Comparison of ENCODE assay signal across 20 cellular contexts in the genomic region with DNA sequence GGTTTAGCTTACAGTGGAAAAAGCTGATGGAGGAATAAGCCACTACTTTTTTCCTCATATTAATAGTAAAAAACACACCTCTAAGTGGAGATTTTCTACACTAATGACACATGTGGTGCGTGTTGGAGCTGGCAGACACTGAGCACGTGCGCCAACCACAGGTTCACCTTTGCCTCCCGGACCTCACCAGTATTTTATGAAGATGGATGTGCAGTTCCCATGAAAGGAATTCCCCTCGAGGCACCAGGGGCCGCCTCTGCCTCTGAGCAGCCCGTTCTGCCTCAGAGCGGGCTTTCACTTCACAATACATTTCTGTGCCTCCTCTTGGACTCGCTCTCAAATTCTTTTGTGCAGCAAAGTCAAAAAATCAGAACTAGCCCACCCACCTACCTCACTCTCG.
DNase-seq lines count a peak whose midpoint lies in the region; ATAC-seq and TF ChIP-seq lines count a peak whose summit lies in the region.
"Had no signal": no experiment of that assay in that cellular context is flagged by ENCODE, and none has a peak within 500 bp of the region (broad histone marks: within the 10 kb centered on the region; RNA-seq: fewer than 3 reads in every experiment).

No MANE protein-coding gene starts in this region.

- H3K4me2 ChIP-seq in GM23338: no peak overlapping the region
- no peak overlapping the region for H3K4me2 ChIP-seq in neural progenitor cell

- H3K4me3 ChIP-seq in GM23338: no peak overlapping the region
- H3K4me3 ChIP-seq in neural progenitor cell: no peak overlapping the region

- DNase-seq in GM23338 (ENCODE audit: low spot score) (no peak), RWPE1 (ENCODE audit: low spot score) (peak; percentile 3), foreskin keratinocyte (peak; percentile 71 to 90), neural progenitor cell (ENCODE audit: low spot score) (no peak), GM20000 (ENCODE audit: low spot score) (no peak), NCI-H226 (no peak), GOT3 (lab: John Stamatoyannopoulos, UW) (no peak)
- DNase-seq: ACHN, KBM-7, NCI-H1105 treated with DMSO at 0.1 percent for 48 hours, NCI-H1694, NCI-H2081 treated with DMSO at 0.1 percent for 48 hours, NCI-H2227 treated with DMSO at 0.1 percent for 48 hours, NCI-H524, NCI-H82, RPMI8226, T-helper 1 cell had no signal

- H3K4me1 Mint-ChIP-seq in GM23338: peaks cover 2% of the 10 kb centered on the region; the same call in 1 of the 3 replicates
- H3K4me1 Mint-ChIP-seq in neural progenitor cell: peaks cover 10% of the 10 kb centered on the region

- H3K9me3 Mint-ChIP-seq in GM23338: no peaks in the 10 kb centered on the region
- H3K9me3 Mint-ChIP-seq in neural progenitor cell: no peaks in the 10 kb centered on the region

- H3K27ac ChIP-seq in GM23338 (ENCODE audit: low read depth): no peak overlapping the region
- H3K27ac ChIP-seq in RWPE1: peak overlapping the region; percentile 69
- peak overlapping the region; percentile 97 for H3K27ac ChIP-seq in foreskin keratinocyte
- no peak overlapping the region for H3K27ac ChIP-seq in neural progenitor cell
- H3K27ac ChIP-seq: C4-2B had no signal

- peak overlapping the region; percentile 70; the same call in 1 of the 2 replicates for H2AFZ ChIP-seq in GM23338
- H2AFZ ChIP-seq in neural progenitor cell (replicated peaks): peak overlapping the region; percentile 22

- no peak for ATAC-seq in GM23338
- peak; percentile 72 for ATAC-seq in foreskin keratinocyte
- ATAC-seq in GM18511 (IDR thresholded peaks at IDR 0.05; ENCODE audit: unreplicated experiment): no peak
- ATAC-seq: HepG2 had no signal

- H3K36me3 Mint-ChIP-seq in GM23338 (ENCODE audit: low read depth): no peaks in the 10 kb centered on the region
- H3K36me3 Mint-ChIP-seq in neural progenitor cell: no peaks in the 10 kb centered on the region

- CTCF ChIA-PET in RWPE1 (lab: Yijun Ruan, JAX): interaction anchor here (0.5 kb wide), 1 partner anchor 266 kb away, joined by 4 read pairs; no protein-coding TSS in a partner anchor

- H3K9me3 ChIP-seq in neural progenitor cell (ENCODE audit: low read depth): no peaks in the 10 kb centered on the region

- H4K20me1 ChIP-seq in GM23338 (replicated peaks; ENCODE audit: insufficient read depth) (no peaks in the 10 kb centered on the region), neural progenitor cell (ENCODE audit: low read depth) (no peaks in the 10 kb centered on the region)

- H3K27me3 ChIP-seq in GM23338 (ENCODE audit: insufficient read depth) (no peaks in the 10 kb centered on the region), foreskin keratinocyte (no peaks in the 10 kb centered on the region), neural progenitor cell (no peaks in the 10 kb centered on the region)

- H3K27ac Mint-ChIP-seq in GM23338 (0 out of 2 replicates have a peak overlapping the region, but pooled peaks have one; percentile 8), neural progenitor cell (no peak overlapping the region)

- no peak overlapping the region for H3K9ac ChIP-seq in neural progenitor cell

- H3K4me1 ChIP-seq in GM23338 (ENCODE audit: insufficient read depth) (no peaks in the 10 kb centered on the region), foreskin keratinocyte (peaks cover 31% of the 10 kb centered on the region), neural progenitor cell (no peaks in the 10 kb centered on the region)

- no peaks in the 10 kb centered on the region for H3F3A ChIP-seq in GM23338 (replicated peaks; ENCODE audit: low read depth)
- H3F3A ChIP-seq in neural progenitor cell (ENCODE audit: low read depth): no peaks in the 10 kb centered on the region

- no peak for TF ChIP-seq CTCF in GM23338 (conservative IDR thresholded peaks at IDR 0.05; ENCODE audit: low read depth in 2 of 2)
- no peak for TF ChIP-seq CTCF in RWPE1 (conservative IDR thresholded peaks at IDR 0.05; ENCODE audit: low read depth)
- TF ChIP-seq CTCF in foreskin keratinocyte (conservative IDR thresholded peaks at IDR 0.05): no peak
- TF ChIP-seq CTCF in neural progenitor cell (IDR thresholded peaks at IDR 0.05): no peak
- TF ChIP-seq CTCF in GM20000 (IDR thresholded peaks at IDR 0.05; ENCODE audit: extremely low read depth, missing control alignments): no peak

- POLR2A ChIA-PET in RWPE1 (lab: Yijun Ruan, JAX; ENCODE audit: low non-redundant PET): no interaction called here

- H3K79me2 ChIP-seq in GM23338 (replicated peaks; ENCODE audit: insufficient read depth): no peaks in the 10 kb centered on the region
- H3K79me2 ChIP-seq in neural progenitor cell (ENCODE audit: low read depth): no peaks in the 10 kb centered on the region

- no peak overlapping the region for H3K4me3 Mint-ChIP-seq in GM23338
- no peak overlapping the region for H3K4me3 Mint-ChIP-seq in neural progenitor cell

- H3K27me3 Mint-ChIP-seq in GM23338 (ENCODE audit: insufficient read depth, low read depth, poor library complexity) (no peaks in the 10 kb centered on the region), neural progenitor cell (ENCODE audit: insufficient read depth, low read depth) (no peaks in the 10 kb centered on the region)

- H3K36me3 ChIP-seq in GM23338 (ENCODE audit: insufficient read depth): no peaks in the 10 kb centered on the region
- H3K36me3 ChIP-seq in neural progenitor cell: no peaks in the 10 kb centered on the region

- H3K9me2 ChIP-seq in GM23338 (ENCODE audit: insufficient read depth): peaks cover 8% of the 10 kb centered on the region; the same call in 1 of the 2 replicates

TF ChIP-seq in GM23338, 12 proteins besides CTCF, POLR2A, EP300 and RAD21 (continues in another document):
- TF ChIP-seq, protein P1, sequence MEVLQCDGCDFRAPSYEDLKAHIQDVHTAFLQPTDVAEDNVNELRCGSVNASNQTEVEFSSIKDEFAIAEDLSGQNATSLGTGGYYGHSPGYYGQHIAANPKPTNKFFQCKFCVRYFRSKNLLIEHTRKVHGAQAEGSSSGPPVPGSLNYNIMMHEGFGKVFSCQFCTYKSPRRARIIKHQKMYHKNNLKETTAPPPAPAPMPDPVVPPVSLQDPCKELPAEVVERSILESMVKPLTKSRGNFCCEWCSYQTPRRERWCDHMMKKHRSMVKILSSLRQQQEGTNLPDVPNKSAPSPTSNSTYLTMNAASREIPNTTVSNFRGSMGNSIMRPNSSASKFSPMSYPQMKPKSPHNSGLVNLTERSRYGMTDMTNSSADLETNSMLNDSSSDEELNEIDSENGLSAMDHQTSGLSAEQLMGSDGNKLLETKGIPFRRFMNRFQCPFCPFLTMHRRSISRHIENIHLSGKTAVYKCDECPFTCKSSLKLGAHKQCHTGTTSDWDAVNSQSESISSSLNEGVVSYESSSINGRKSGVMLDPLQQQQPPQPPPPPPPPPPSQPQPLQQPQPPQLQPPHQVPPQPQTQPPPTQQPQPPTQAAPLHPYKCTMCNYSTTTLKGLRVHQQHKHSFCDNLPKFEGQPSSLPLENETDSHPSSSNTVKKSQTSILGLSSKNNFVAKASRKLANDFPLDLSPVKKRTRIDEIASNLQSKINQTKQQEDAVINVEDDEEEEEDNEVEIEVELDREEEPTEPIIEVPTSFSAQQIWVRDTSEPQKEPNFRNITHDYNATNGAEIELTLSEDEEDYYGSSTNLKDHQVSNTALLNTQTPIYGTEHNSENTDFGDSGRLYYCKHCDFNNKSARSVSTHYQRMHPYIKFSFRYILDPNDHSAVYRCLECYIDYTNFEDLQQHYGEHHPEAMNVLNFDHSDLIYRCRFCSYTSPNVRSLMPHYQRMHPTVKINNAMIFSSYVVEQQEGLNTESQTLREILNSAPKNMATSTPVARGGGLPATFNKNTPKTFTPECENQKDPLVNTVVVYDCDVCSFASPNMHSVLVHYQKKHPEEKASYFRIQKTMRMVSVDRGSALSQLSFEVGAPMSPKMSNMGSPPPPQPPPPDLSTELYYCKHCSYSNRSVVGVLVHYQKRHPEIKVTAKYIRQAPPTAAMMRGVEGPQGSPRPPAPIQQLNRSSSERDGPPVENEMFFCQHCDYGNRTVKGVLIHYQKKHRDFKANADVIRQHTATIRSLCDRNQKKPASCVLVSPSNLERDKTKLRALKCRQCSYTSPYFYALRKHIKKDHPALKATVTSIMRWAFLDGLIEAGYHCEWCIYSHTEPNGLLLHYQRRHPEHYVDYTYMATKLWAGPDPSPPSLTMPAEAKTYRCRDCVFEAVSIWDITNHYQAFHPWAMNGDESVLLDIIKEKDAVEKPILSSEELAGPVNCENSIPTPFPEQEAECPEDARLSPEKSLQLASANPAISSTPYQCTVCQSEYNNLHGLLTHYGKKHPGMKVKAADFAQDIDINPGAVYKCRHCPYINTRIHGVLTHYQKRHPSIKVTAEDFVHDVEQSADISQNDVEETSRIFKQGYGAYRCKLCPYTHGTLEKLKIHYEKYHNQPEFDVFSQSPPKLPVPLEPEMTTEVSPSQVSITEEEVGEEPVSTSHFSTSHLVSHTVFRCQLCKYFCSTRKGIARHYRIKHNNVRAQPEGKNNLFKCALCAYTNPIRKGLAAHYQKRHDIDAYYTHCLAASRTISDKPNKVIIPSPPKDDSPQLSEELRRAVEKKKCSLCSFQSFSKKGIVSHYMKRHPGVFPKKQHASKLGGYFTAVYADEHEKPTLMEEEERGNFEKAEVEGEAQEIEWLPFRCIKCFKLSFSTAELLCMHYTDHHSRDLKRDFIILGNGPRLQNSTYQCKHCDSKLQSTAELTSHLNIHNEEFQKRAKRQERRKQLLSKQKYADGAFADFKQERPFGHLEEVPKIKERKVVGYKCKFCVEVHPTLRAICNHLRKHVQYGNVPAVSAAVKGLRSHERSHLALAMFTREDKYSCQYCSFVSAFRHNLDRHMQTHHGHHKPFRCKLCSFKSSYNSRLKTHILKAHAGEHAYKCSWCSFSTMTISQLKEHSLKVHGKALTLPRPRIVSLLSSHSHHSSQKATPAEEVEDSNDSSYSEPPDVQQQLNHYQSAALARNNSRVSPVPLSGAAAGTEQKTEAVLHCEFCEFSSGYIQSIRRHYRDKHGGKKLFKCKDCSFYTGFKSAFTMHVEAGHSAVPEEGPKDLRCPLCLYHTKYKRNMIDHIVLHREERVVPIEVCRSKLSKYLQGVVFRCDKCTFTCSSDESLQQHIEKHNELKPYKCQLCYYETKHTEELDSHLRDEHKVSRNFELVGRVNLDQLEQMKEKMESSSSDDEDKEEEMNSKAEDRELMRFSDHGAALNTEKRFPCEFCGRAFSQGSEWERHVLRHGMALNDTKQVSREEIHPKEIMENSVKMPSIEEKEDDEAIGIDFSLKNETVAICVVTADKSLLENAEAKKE (CRISPR knock-in tag; IDR thresholded peaks at IDR 0.05): no peak
- no peak for TF ChIP-seq NANOG (IDR thresholded peaks at IDR 0.05; ENCODE audit: borderline replicate concordance)
- no peak for TF ChIP-seq ZNF114 (CRISPR knock-in tag; IDR thresholded peaks at IDR 0.05)
- TF ChIP-seq POLR2AphosphoS5 (IDR thresholded peaks at IDR 0.05; ENCODE audit: low read depth): no peak
- TF ChIP-seq EZH2 (IDR thresholded peaks at IDR 0.05; ENCODE audit: low read depth, unreplicated experiment): no peak

Comparison
In these comparisons a context has a peak if more than half of its experiments do, and no peak if none do; other contexts are left out.
1. DNase-seq: peak in RWPE1 (single experiment) and foreskin keratinocyte (2 of 2); none in GM23338 (single experiment), neural progenitor cell (single experiment), GM20000 (single experiment), NCI-H226 (single experiment) and GOT3 (single experiment).
2. H3K27ac ChIP-seq: peak in RWPE1 (single experiment) and foreskin keratinocyte (single experiment); none in GM23338 (single experiment) and neural progenitor cell (single experiment).